ENCODE assay signal across 1 cellular context in genomic region chr12:14190694-14191093, GRCh38.
TF ChIP-seq lines count a peak whose summit lies in the region.

No MANE protein-coding gene starts in this region.

TF ChIP-seq in GM12878, 131 proteins besides CTCF, POLR2A, EP300 and RAD21 (continued from another document):
- TF ChIP-seq E4F1 (IDR thresholded peaks at IDR 0.05; ENCODE audit: borderline replicate concordance, partially characterized antibody) (no peak), GATAD2B (conservative IDR thresholded peaks at IDR 0.05; ENCODE audit: low read depth) (no peak), PBX3 (IDR thresholded peaks at IDR 0.05; ENCODE audit: insufficient replicate concordance, low read depth, low read length) (no peak), TAF1 (IDR thresholded peaks at IDR 0.05; ENCODE audit: borderline replicate concordance, low read depth, low read length) (no peak), REST (IDR thresholded peaks at IDR 0.05; ENCODE audit: low read depth, low read length) (no peak), E2F4 (IDR thresholded peaks at IDR 0.05; ENCODE audit: low read depth, low read length) (no peak), ZNF24 (IDR thresholded peaks at IDR 0.05) (no peak), MEF2B (IDR thresholded peaks at IDR 0.05; ENCODE audit: partially characterized antibody, poor library complexity, severe bottlenecking) (no peak)
